8 cellular contexts compared by ENCODE assay signal in genomic region chr9:78235296-78235770, GRCh38. TPM values are rescaled to one million over a fixed set of nuclear protein-coding genes. Genes with fewer than 3 reads are reported as not detected.
DNase-seq lines count a peak whose midpoint lies in the region; ATAC-seq and TF ChIP-seq lines count a peak whose summit lies in the region.

No MANE protein-coding gene starts in this region.

- peak; percentile 45 for DNase-seq in activated CD4-positive, alpha-beta T cell treated with anti-CD3 and anti-CD28 coated beads, Interleukin-2, amount 10 ng/mL, durations not matched to agents 24 days and 14 days
- no peak for DNase-seq in activated CD4-positive, alpha-beta T cell treated with anti-CD3 and anti-CD28 coated beads, Interleukin-2, amount 50 U/mL, for 1 hour
- DNase-seq in activated CD8-positive, alpha-beta T cell treated with anti-CD3 and anti-CD28 coated beads, Interleukin-2, amount 10 ng/mL, durations not matched to agents 7 days and 5 days, result no peak
- DNase-seq in heart left ventricle (no peak), renal cortical epithelial cell (ENCODE audit: low read depth) (peak; percentile 34)
- no peak for DNase-seq in activated CD8-positive, alpha-beta memory T cell treated with anti-CD3 and anti-CD28 coated beads, Interleukin-2, amount 50 U/mL, for 48 hours

- no peaks in the 10 kb centered on the region for H3K27me3 ChIP-seq in heart left ventricle

- H3K4me3 ChIP-seq in heart left ventricle, result peak overlapping the region; percentile 65 to 97 (median 76)

- CTCF ChIA-PET in activated CD8-positive, alpha-beta T cell treated with anti-CD3 and anti-CD28 coated beads, Interleukin-2, amount 10 ng/mL, durations not matched to agents 7 days and 5 days (lab: Charles Lee), result interaction anchor here (1.4 to 2.7 kb wide), 2 partner anchors 259 to 393 kb away, joined by 3 to 8 read pairs; no protein-coding TSS in a partner anchor

- peak overlapping the region; percentile 93 for H3K27ac Mint-ChIP-seq in activated CD4-positive, alpha-beta T cell treated with anti-CD3 and anti-CD28 coated beads, Interleukin-2, amount 10 ng/mL, durations not matched to agents 24 days and 14 days
- H3K27ac Mint-ChIP-seq in activated CD8-positive, alpha-beta T cell treated with anti-CD3 and anti-CD28 coated beads, Interleukin-2, amount 10 ng/mL, durations not matched to agents 7 days and 5 days, result peak overlapping the region; percentile 91

- H3K36me3 Mint-ChIP-seq in activated CD4-positive, alpha-beta T cell treated with anti-CD3 and anti-CD28 coated beads, Interleukin-2, amount 10 ng/mL, durations not matched to agents 24 days and 14 days (ENCODE audit: low read depth), result peaks cover 21% of the 10 kb centered on the region
- peaks cover 18% of the 10 kb centered on the region for H3K36me3 Mint-ChIP-seq in activated CD8-positive, alpha-beta T cell treated with anti-CD3 and anti-CD28 coated beads, Interleukin-2, amount 10 ng/mL, durations not matched to agents 7 days and 5 days (ENCODE audit: low read depth)

- TF ChIP-seq CTCF in heart left ventricle (IDR thresholded peaks at IDR 0.05), result no peak

- peaks cover 23% of the 10 kb centered on the region for H3K4me1 Mint-ChIP-seq in activated CD4-positive, alpha-beta T cell treated with anti-CD3 and anti-CD28 coated beads, Interleukin-2, amount 10 ng/mL, durations not matched to agents 24 days and 14 days
- peaks cover 39% of the 10 kb centered on the region for H3K4me1 Mint-ChIP-seq in activated CD8-positive, alpha-beta T cell treated with anti-CD3 and anti-CD28 coated beads, Interleukin-2, amount 10 ng/mL, durations not matched to agents 7 days and 5 days (ENCODE audit: low read depth)

- peak overlapping the region in 11 of 12 donors; percentile 22 to 89 (median 66) for H3K27ac ChIP-seq in heart left ventricle

- no peak overlapping the region for H3K4me3 Mint-ChIP-seq in activated CD4-positive, alpha-beta T cell treated with anti-CD3 and anti-CD28 coated beads, Interleukin-2, amount 10 ng/mL, durations not matched to agents 24 days and 14 days
- peak overlapping the region; percentile 89 for H3K4me3 Mint-ChIP-seq in activated CD8-positive, alpha-beta T cell treated with anti-CD3 and anti-CD28 coated beads, Interleukin-2, amount 10 ng/mL, durations not matched to agents 7 days and 5 days

- no peak for TF ChIP-seq POLR2A in heart left ventricle (IDR thresholded peaks at IDR 0.05)

- 3 to 8% (median 4%) methylated on average over 17 of the region's 17 CpGs for WGBS in heart left ventricle, 4 donors

- ATAC-seq in activated CD8-positive, alpha-beta T cell treated with anti-CD3 and anti-CD28 coated beads, Interleukin-2, amount 10 ng/mL, durations not matched to agents 7 days and 5 days, result peak; percentile 2
- ATAC-seq in heart left ventricle, result peak in 3 of 4 donors; percentile 12 to 29 (median 20)
- no peak for ATAC-seq in HG02610 (IDR thresholded peaks at IDR 0.05; ENCODE audit: unreplicated experiment)
- no peak for ATAC-seq in HG03196 (IDR thresholded peaks at IDR 0.05; ENCODE audit: unreplicated experiment)

- H3K9me3 ChIP-seq in heart left ventricle, result no peaks in the 10 kb centered on the region

- POLR2A ChIA-PET in activated CD8-positive, alpha-beta T cell treated with anti-CD3 and anti-CD28 coated beads, Interleukin-2, amount 10 ng/mL, durations not matched to agents 7 days and 5 days (lab: Charles Lee), result interaction anchor here (1.0 kb wide), 1 partner anchor 204 kb away, joined by 3 read pairs; the partner anchor contains the start of gene GNAQ

- H3K4me1 ChIP-seq in heart left ventricle, result peaks cover 0 to 20% (median 2%) of the 10 kb centered on the region in 12 donors

- H3K9me3 Mint-ChIP-seq in activated CD4-positive, alpha-beta T cell treated with anti-CD3 and anti-CD28 coated beads, Interleukin-2, amount 10 ng/mL, durations not matched to agents 24 days and 14 days, result no peaks in the 10 kb centered on the region
- no peaks in the 10 kb centered on the region for H3K9me3 Mint-ChIP-seq in activated CD8-positive, alpha-beta T cell treated with anti-CD3 and anti-CD28 coated beads, Interleukin-2, amount 10 ng/mL, durations not matched to agents 7 days and 5 days (ENCODE audit: insufficient read depth)

- intact Hi-C loops in activated CD4-positive, alpha-beta T cell treated with anti-CD3 and anti-CD28 coated beads, Interleukin-2, amount 10 ng/mL, durations not matched to agents 24 days and 14 days (cut with micrococcal nuclease), result loop anchor here (2.0 to 10.0 kb wide), 5 partner anchors 101 to 1059 kb away; partner anchors contain the start of genes GNAQ and VPS13A
- intact Hi-C loops in heart left ventricle (cut with DNase I), result loop anchor here in 1 of 10 donors (10.0 kb wide), 1 partner anchor 1061 kb away; the partner anchor contains the start of gene VPS13A

- H3K36me3 ChIP-seq in heart left ventricle, result peaks cover 0 to 6% (median 3%) of the 10 kb centered on the region in 9 donors

- no peaks in the 10 kb centered on the region for H3K27me3 Mint-ChIP-seq in activated CD4-positive, alpha-beta T cell treated with anti-CD3 and anti-CD28 coated beads, Interleukin-2, amount 10 ng/mL, durations not matched to agents 24 days and 14 days
- no peaks in the 10 kb centered on the region for H3K27me3 Mint-ChIP-seq in activated CD8-positive, alpha-beta T cell treated with anti-CD3 and anti-CD28 coated beads, Interleukin-2, amount 10 ng/mL, durations not matched to agents 7 days and 5 days (ENCODE audit: low read depth)

RNA-seq across cellular contexts. Expression of gene CEP78, which starts 0.5 kb away (rescaled TPM):
- total RNA-seq in activated CD4-positive, alpha-beta T cell treated with anti-CD3 and anti-CD28 coated beads, Interleukin-2, amount 10 ng/mL, durations not matched to agents 24 days and 14 days, result 34.5 and 39.1 TPM in 2 replicates
- 10 to 100 TPM; 59.1 to 62.1 TPM for total RNA-seq in activated CD8-positive, alpha-beta T cell treated with anti-CD3 and anti-CD28 coated beads, Interleukin-2, amount 10 ng/mL, durations not matched to agents 7 days and 5 days
- total RNA-seq in heart left ventricle (1 to 10 TPM; 1.9 to 8.2 (median 3.4) TPM), renal cortical epithelial cell (11.0 and 16.7 TPM in 2 replicates)
- polyA plus RNA-seq in heart left ventricle, result 1 to 10 TPM; 1.1 to 3.3 TPM

Comparison
In these comparisons a context has a peak if more than half of its experiments do, and no peak if none do; other contexts are left out.
1. DNase-seq: peak in activated CD4-positive, alpha-beta T cell treated with anti-CD3 and anti-CD28 coated beads, Interleukin-2, amount 10 ng/mL, durations not matched to agents 24 days and 14 days (single experiment) and renal cortical epithelial cell (single experiment); none in activated CD4-positive, alpha-beta T cell treated with anti-CD3 and anti-CD28 coated beads, Interleukin-2, amount 50 U/mL, for 1 hour (single experiment), activated CD8-positive, alpha-beta T cell treated with anti-CD3 and anti-CD28 coated beads, Interleukin-2, amount 10 ng/mL, durations not matched to agents 7 days and 5 days (single experiment), heart left ventricle (0 of 5) and activated CD8-positive, alpha-beta memory T cell treated with anti-CD3 and anti-CD28 coated beads, Interleukin-2, amount 50 U/mL, for 48 hours (single experiment).
2. ATAC-seq: peak in activated CD8-positive, alpha-beta T cell treated with anti-CD3 and anti-CD28 coated beads, Interleukin-2, amount 10 ng/mL, durations not matched to agents 7 days and 5 days (single experiment) and heart left ventricle (3 of 4); none in HG02610 (single experiment) and HG03196 (single experiment).